14 cellular contexts compared by ENCODE assay signal in genomic region chr11:112925516-112926310, GRCh38.
"Had no signal": no experiment of that assay in that cellular context is flagged by ENCODE, and none has a peak within 500 bp of the region (broad histone marks: within the 10 kb centered on the region; RNA-seq: fewer than 3 reads in every experiment).

No MANE protein-coding gene starts in this region.

- H3K9me3 ChIP-seq: body of pancreas, heart left ventricle, lower lobe of right lung had no signal

- DNase-seq: activated gamma-delta T cell treated with Interleukin-2 at 50 U/mL for 16 hours; activated T-cell treated with anti-CD3 and anti-CD28 coated beads, Interleukin-2, amount 50 U/mL, for 1 hour; anterior cingulate cortex; body of pancreas; caudate nucleus; effector CD8-positive, alpha-beta T cell; heart left ventricle; islet precursor cell; lower lobe of right lung; naive B cell; retina; stimulated activated CD4-positive, alpha-beta T cell treated with anti-CD3 and anti-CD28 coated beads, Interleukin-4, amount 100 ng/mL, for 4 hours; stimulated activated naive CD8-positive, alpha-beta T cell treated with anti-CD3 and anti-CD28 coated beads, Interleukin-15, Interleukin-2, amounts not matched to agents 100 U/mL and 50 U/mL, for 24 hours had no signal

- ATAC-seq: activated CD4-positive, CD25-positive, alpha-beta regulatory T cell treated with anti-CD3 and anti-CD28 coated beads, Interleukin-2, amount 50 U/mL, for 24 hours; body of pancreas; heart left ventricle; lower lobe of right lung; stimulated activated naive CD8-positive, alpha-beta T cell treated with anti-CD3 and anti-CD28 coated beads, Interleukin-15, Interleukin-2, amounts not matched to agents 100 U/mL and 50 U/mL, for 24 hours had no signal

- H3K4me3 ChIP-seq: body of pancreas, heart left ventricle, lower lobe of right lung had no signal

- H3K4me1 ChIP-seq: body of pancreas, lower lobe of right lung had no signal

- H3K36me3 ChIP-seq: heart left ventricle, lower lobe of right lung had no signal

- H3K27me3 ChIP-seq: body of pancreas had no signal

- H3K27ac ChIP-seq: body of pancreas, heart left ventricle, lower lobe of right lung had no signal
